Comparison of ENCODE assay signal across 20 cellular contexts in genomic region chr13:98439136-98439828, GRCh38.
"Had no signal": no experiment of that assay in that cellular context is flagged by ENCODE, and none has a peak within 500 bp of the region (broad histone marks: within the 10 kb centered on the region; RNA-seq: fewer than 3 reads in every experiment).

No MANE protein-coding gene starts in this region.

- H3K27me3 Mint-ChIP-seq: stimulated activated naive CD8-positive, alpha-beta T cell treated with anti-CD3 and anti-CD28 coated beads, Interleukin-15, amount 100 ng/mL, for 72 hours had no signal

- H3K27me3 ChIP-seq: heart left ventricle, spleen, transverse colon had no signal

- H3K27ac Mint-ChIP-seq: endodermal cell; stimulated activated memory B cell treated with anti-CD40 and anti-IgM and Interleukin-4, amounts not matched to agents 10 μg/mL and 1 μg/mL and 100 μg/mL, for 72 hours had no signal

- H3K4me1 ChIP-seq: heart left ventricle, spleen, transverse colon had no signal

- H3K4me3 ChIP-seq: coronary artery, heart left ventricle, mucosa of descending colon, psoas muscle, spleen, thoracic aorta, transverse colon had no signal

- H3K9me3 Mint-ChIP-seq: endodermal cell; naive thymus-derived CD8-positive, alpha-beta T cell; stimulated activated memory B cell treated with anti-CD40 and anti-IgM and Interleukin-4, amounts not matched to agents 10 μg/mL and 1 μg/mL and 100 μg/mL, for 72 hours; stimulated activated naive CD8-positive, alpha-beta T cell treated with anti-CD3 and anti-CD28 coated beads, Interleukin-15, amount 100 ng/mL, for 72 hours had no signal

- H3K36me3 Mint-ChIP-seq: naive thymus-derived CD8-positive, alpha-beta T cell; stimulated activated memory B cell treated with anti-CD40 and anti-IgM and Interleukin-4, amounts not matched to agents 10 μg/mL and 1 μg/mL and 100 μg/mL, for 72 hours had no signal

- H3K4me1 Mint-ChIP-seq: endodermal cell; stimulated activated memory B cell treated with anti-CD40 and anti-IgM and Interleukin-4, amounts not matched to agents 10 μg/mL and 1 μg/mL and 100 μg/mL, for 72 hours had no signal

- H3K9me3 ChIP-seq: heart left ventricle, mucosa of descending colon, psoas muscle, spleen, thoracic aorta, transverse colon had no signal

- H3K27ac ChIP-seq: coronary artery, heart left ventricle, psoas muscle, spleen, thoracic aorta, transverse colon had no signal

- ATAC-seq: esophagus mucosa; heart left ventricle; left lobe of liver; mucosa of descending colon; naive thymus-derived CD8-positive, alpha-beta T cell; psoas muscle; sciatic nerve; stimulated activated memory B cell treated with anti-CD40 and anti-IgM and Interleukin-4, amounts not matched to agents 10 μg/mL and 1 μg/mL and 100 μg/mL, for 72 hours; stimulated activated naive CD8-positive, alpha-beta T cell treated with anti-CD3 and anti-CD28 coated beads, Interleukin-15, amount 100 ng/mL, for 72 hours had no signal

- DNase-seq: effector CD4-positive, alpha-beta T cell; endodermal cell; heart left ventricle; hypothalamus; mucosa of descending colon; naive thymus-derived CD8-positive, alpha-beta T cell; psoas muscle; retina; spleen; stimulated activated CD4-positive, alpha-beta T cell treated with anti-CD3 and anti-CD28 coated beads, Interleukin-15, amount 100 ng/mL, for 24 hours; stimulated activated CD4-positive, alpha-beta T cell treated with anti-CD3 and anti-CD28 coated beads, Interleukin-1b, Interleukin-23, amount 100 ng/mL, for 48 hours; stimulated activated CD4-positive, alpha-beta T cell treated with anti-CD3 and anti-CD28 coated beads, Interleukin-4, amount 100 ng/mL, for 24 hours; stimulated activated naive CD8-positive, alpha-beta T cell treated with anti-CD3 and anti-CD28 coated beads, Interleukin-15, amount 100 ng/mL, for 72 hours; transverse colon had no signal

- H3K36me3 ChIP-seq: thoracic aorta, transverse colon had no signal

- H3K4me3 Mint-ChIP-seq: endodermal cell; naive thymus-derived CD8-positive, alpha-beta T cell; stimulated activated memory B cell treated with anti-CD40 and anti-IgM and Interleukin-4, amounts not matched to agents 10 μg/mL and 1 μg/mL and 100 μg/mL, for 72 hours; stimulated activated naive CD8-positive, alpha-beta T cell treated with anti-CD3 and anti-CD28 coated beads, Interleukin-15, amount 100 ng/mL, for 72 hours had no signal
